Comparison of ENCODE assay signal across 8 cellular contexts in genomic region chr10:51010977-51011376, GRCh38.
DNase-seq lines count a peak whose midpoint lies in the region; ATAC-seq and TF ChIP-seq lines count a peak whose summit lies in the region.

No MANE protein-coding gene starts in this region.

- H3K27me3 ChIP-seq in colonic mucosa = no peaks in the 10 kb centered on the region
- H3K27me3 ChIP-seq in neuronal stem cell (ENCODE audit: control insufficient read depth in 3 of 3, insufficient read depth in 3 of 3, low read depth in 1 of 3, low read length in 3 of 3) = no peaks in the 10 kb centered on the region

- no peak overlapping the region for H3K14ac ChIP-seq in neuronal stem cell (ENCODE audit: low read length)

- H3K18ac ChIP-seq in neuronal stem cell (ENCODE audit: low read length) = no peak overlapping the region

- TF ChIP-seq CTCF in colonic mucosa (IDR thresholded peaks at IDR 0.05) (peak; percentile 79), mucosa of descending colon (IDR thresholded peaks at IDR 0.05) (peak; percentile 53)

- no peak overlapping the region for H4K91ac ChIP-seq in neuronal stem cell (ENCODE audit: low read depth, low read length, poor library complexity)

- no peak overlapping the region for H2BK15ac ChIP-seq in neuronal stem cell (ENCODE audit: low read length)

- no CpG with 5 or more reads among the region's 2 CpGs for WGBS in neuronal stem cell (ENCODE audit: extremely low coverage in 2 of 2, insufficient read length in 2 of 2, insufficient replicate concordance in 1 of 2), 2 donors

- no peak overlapping the region for H3K4me2 ChIP-seq in neuronal stem cell (ENCODE audit: insufficient read depth, low read length, poor library complexity, severe bottlenecking)

- no peak overlapping the region for H3K27ac ChIP-seq in colonic mucosa
- no peak overlapping the region for H3K27ac ChIP-seq in neuronal stem cell (replicated peaks; ENCODE audit: low read length)

- no peaks in the 10 kb centered on the region for H3K79me1 ChIP-seq in neuronal stem cell (ENCODE audit: low read depth, low read length)

- intact Hi-C loops in colonic mucosa (cut with DNase I) = loop anchor here (5.0 to 10.0 kb wide), 3 partner anchors 411 to 1206 kb away; no protein-coding TSS in a partner anchor
- intact Hi-C loops in mucosa of descending colon (cut with DNase I, micrococcal nuclease) = no loop called here

- no peak overlapping the region for H2AK5ac ChIP-seq in neuronal stem cell (ENCODE audit: low read depth, low read length)

- ATAC-seq in GM21717 (IDR thresholded peaks at IDR 0.05; ENCODE audit: unreplicated experiment) = peak; percentile 62
- peak; percentile 56 for ATAC-seq in mucosa of descending colon
- ATAC-seq in GM21825 (IDR thresholded peaks at IDR 0.05; ENCODE audit: unreplicated experiment) = no peak

- H3K4ac ChIP-seq in neuronal stem cell (ENCODE audit: low read length) = no peak overlapping the region

- no peak overlapping the region for H3K9ac ChIP-seq in colonic mucosa (ENCODE audit: low read depth in 2 of 2, low read length in 2 of 2)
- no peak overlapping the region for H3K9ac ChIP-seq in neuronal stem cell (ENCODE audit: low read depth, low read length, poor library complexity)

- no peak overlapping the region for H3K23ac ChIP-seq in neuronal stem cell (ENCODE audit: low read depth, low read length, poor library complexity)

- no peak overlapping the region for H4K8ac ChIP-seq in neuronal stem cell (ENCODE audit: low read depth, low read length)

- H3K9me3 ChIP-seq in colonic mucosa = no peaks in the 10 kb centered on the region
- H3K9me3 ChIP-seq in mucosa of descending colon = no peaks in the 10 kb centered on the region
- no peaks in the 10 kb centered on the region for H3K9me3 ChIP-seq in neuronal stem cell (replicated peaks in 1 of 2; ENCODE audit: control insufficient read depth in 2 of 2, insufficient read depth in 1 of 2, low read depth in 1 of 2, low read length in 2 of 2)

- H2BK12ac ChIP-seq in neuronal stem cell (ENCODE audit: low read length) = no peak overlapping the region

- H2BK5ac ChIP-seq in neuronal stem cell (ENCODE audit: low read length) = no peak overlapping the region

- H2BK120ac ChIP-seq in neuronal stem cell (ENCODE audit: low read depth, low read length) = no peak overlapping the region

- H3K4me3 ChIP-seq in colonic mucosa = no peak overlapping the region
- H3K4me3 ChIP-seq in mucosa of descending colon = no peak overlapping the region
- no peak overlapping the region for H3K4me3 ChIP-seq in neuronal stem cell (ENCODE audit: low read length in 2 of 2)

- H3K4me1 ChIP-seq in colonic mucosa = no peaks in the 10 kb centered on the region
- H3K4me1 ChIP-seq in mucosa of descending colon (ENCODE audit: low read depth) = no peaks in the 10 kb centered on the region
- no peaks in the 10 kb centered on the region for H3K4me1 ChIP-seq in neuronal stem cell (ENCODE audit: control insufficient read depth in 2 of 2, insufficient read depth in 1 of 2, low read depth in 1 of 2, low read length in 2 of 2)

- H3K36me3 ChIP-seq in colonic mucosa = no peaks in the 10 kb centered on the region
- no peaks in the 10 kb centered on the region for H3K36me3 ChIP-seq in mucosa of descending colon (ENCODE audit: low read depth)
- no peaks in the 10 kb centered on the region for H3K36me3 ChIP-seq in neuronal stem cell (replicated peaks in 1 of 2; ENCODE audit: control insufficient read depth in 2 of 2, insufficient read depth in 2 of 2, low read length in 2 of 2)

- no peak overlapping the region for H2AFZ ChIP-seq in neuronal stem cell (ENCODE audit: low read length)

- DNase-seq in NCI-H1417 (lab: John Stamatoyannopoulos, UW) (peak in 2 of 3 experiments; percentile 11 to 39), NCI-H1417 treated with DMSO at 0.1 percent for 48 hours (lab: John Stamatoyannopoulos, UW) (no peak), NCI-H1048 (lab: John Stamatoyannopoulos, UW) (peak; percentile 13), colonic mucosa (no peak), mucosa of descending colon (peak in 1 of 3 donors; percentile 34), neuronal stem cell (ENCODE audit: low spot score) (no peak)

Comparison
In these comparisons a context has a peak if more than half of its experiments do, and no peak if none do; other contexts are left out.
1. DNase-seq: peak in NCI-H1417 (2 of 3) and NCI-H1048 (single experiment); none in NCI-H1417 treated with DMSO at 0.1 percent for 48 hours (single experiment), colonic mucosa (single experiment) and neuronal stem cell (single experiment).